ENCODE assay signal across 12 cellular contexts in genomic region chr3:127738192-127738840, GRCh38.
DNase-seq lines count a peak whose midpoint lies in the region; ATAC-seq, FAIRE-seq and TF ChIP-seq lines count a peak whose summit lies in the region.
"Had no signal": no experiment of that assay in that cellular context is flagged by ENCODE, and none has a peak within 500 bp of the region (broad histone marks: within the 10 kb centered on the region; RNA-seq: fewer than 3 reads in every experiment).

No MANE protein-coding gene starts in this region.

- no peak for FAIRE-seq in HepG2 (lab: Jason Lieb, UNC)

- no peaks in the 10 kb centered on the region for H3K27me3 ChIP-seq in breast epithelium
- H3K27me3 ChIP-seq in lower lobe of right lung (ENCODE audit: low read depth) = no peaks in the 10 kb centered on the region
- peaks cover 1 to 48% of the 10 kb centered on the region in 2 experiments for H3K27me3 ChIP-seq in HepG2 (ENCODE audit: control insufficient read depth in 1 of 2, insufficient read depth in 2 of 2, low read length in 2 of 2)

- TF ChIP-seq CTCF in 22Rv1 (IDR thresholded peaks at IDR 0.05) (no peak), breast epithelium (IDR thresholded peaks at IDR 0.05) (no peak), lower lobe of right lung (IDR thresholded peaks at IDR 0.05) (no peak), HepG2 (CRISPR knock-in tag; IDR thresholded peaks at IDR 0.05) (no peak)

- BruUV-seq in HepG2 (replicated peaks; lab: Mats Ljungman, UMichigan) = no TSS peak

- H3K36me3 ChIP-seq in breast epithelium = no peaks in the 10 kb centered on the region
- no peaks in the 10 kb centered on the region for H3K36me3 ChIP-seq in lower lobe of right lung
- no peaks in the 10 kb centered on the region for H3K36me3 ChIP-seq in HepG2 (replicated peaks in 1 of 2; ENCODE audit: control insufficient read depth in 1 of 2, insufficient read depth in 2 of 2, low read length in 2 of 2)

- H3K79me2 ChIP-seq in HepG2 (ENCODE audit: insufficient read depth, low read length) = no peaks in the 10 kb centered on the region

- peaks cover 4 to 20% of the 10 kb centered on the region in 2 donors for H3K4me1 ChIP-seq in breast epithelium
- H3K4me1 ChIP-seq in lower lobe of right lung = peaks cover 65% of the 10 kb centered on the region
- H3K4me1 ChIP-seq in HepG2 (ENCODE audit: insufficient read depth, low read length) = no peaks in the 10 kb centered on the region

- 46% methylated on average over 8 of the region's 8 CpGs for WGBS in HepG2 (ENCODE audit: low lambda C conversion rate)

- no peaks in the 10 kb centered on the region for H3K9me3 ChIP-seq in breast epithelium
- no peaks in the 10 kb centered on the region for H3K9me3 ChIP-seq in lower lobe of right lung
- H3K9me3 ChIP-seq in HepG2 (ENCODE audit: low read length) = no peaks in the 10 kb centered on the region

- no peaks in the 10 kb centered on the region for H4K20me1 ChIP-seq in HepG2 (ENCODE audit: insufficient read depth, low read length)

- no peak overlapping the region for H3K4me3 ChIP-seq in breast epithelium
- H3K4me3 ChIP-seq in lower lobe of right lung = no peak overlapping the region
- no peak overlapping the region for H3K4me3 ChIP-seq in HepG2 (replicated peaks in 1 of 3; ENCODE audit: insufficient read depth in 1 of 3, low read depth in 2 of 3, low read length in 3 of 3)
- H3K4me3 ChIP-seq: SK-N-MC had no signal

- TF ChIP-seq RAD21 in HepG2 (CRISPR knock-in tag; IDR thresholded peaks at IDR 0.05) = no peak

- H3K27ac ChIP-seq in 22Rv1 (peak overlapping the region; percentile 62), breast epithelium (peak overlapping the region; percentile 2 to 83), lower lobe of right lung (peak overlapping the region; percentile 66), HepG2 (ENCODE audit: extremely low read length, insufficient read depth, low read length) (no peak overlapping the region)
- H3K27ac ChIP-seq: HL-60, SK-N-MC had no signal

- intact Hi-C loops in breast epithelium (cut with DNase I; ENCODE audit: low total_unique reads) = no loop called here
- intact Hi-C loops in lower lobe of right lung (cut with DNase I) = no loop called here
- intact Hi-C loops in HepG2 (cut with micrococcal nuclease; ENCODE audit: unreplicated experiment) = no loop called here

- TF ChIP-seq EP300 in HepG2 (IDR thresholded peaks at IDR 0.05; ENCODE audit: low read depth in 2 of 2, low read length in 2 of 2) = no peak
- TF ChIP-seq EP300 in HepG2 (CRISPR knock-in tag; IDR thresholded peaks at IDR 0.05; ENCODE audit: borderline replicate concordance) = no peak

- POLR2A ChIA-PET in HepG2 (lab: Yijun Ruan, JAX) = no interaction called here

- ATAC-seq in lower lobe of right lung = peak; percentile 42 to 47
- ATAC-seq in HepG2 = no peak
- ATAC-seq in HG02981 (IDR thresholded peaks at IDR 0.05; ENCODE audit: unreplicated experiment) = no peak
- ATAC-seq: activated T-helper 17 cell treated with anti-CD3 and anti-CD28 coated beads, Interleukin-2, amount 50 U/mL, for 72 hours had no signal

- peak; percentile 80 for DNase-seq in HT1080 (ENCODE audit: low read depth)
- DNase-seq in breast epithelium (ENCODE audit: low spot score in 2 of 2) = peak in 1 of 2 donors; percentile 52
- DNase-seq in lower lobe of right lung = no peak
- DNase-seq in GOT3 (lab: John Stamatoyannopoulos, UW) = no peak
- no peak for DNase-seq in NCI-H526 (lab: John Stamatoyannopoulos, UW)
- no peak for DNase-seq in HepG2 (ENCODE audit: low spot score)
- DNase-seq: stimulated activated CD4-positive, alpha-beta T cell treated with anti-CD3 and anti-CD28 coated beads, Interleukin-2, amount 100 ng/mL, for 24 hours had no signal

- CTCF ChIA-PET in HepG2 (lab: Yijun Ruan, JAX; ENCODE audit: low intra/inter-chr PET ratio, low total read pairs) = no interaction called here

- no peak overlapping the region for H3K9ac ChIP-seq in HepG2 (ENCODE audit: insufficient read depth, low read depth, low read length)

- no peak overlapping the region for H3K4me2 ChIP-seq in HepG2 (ENCODE audit: low read depth, low read length)

- H2AFZ ChIP-seq in HepG2 (ENCODE audit: low read length) = no peak overlapping the region

- no peak for TF ChIP-seq POLR2A in breast epithelium (IDR thresholded peaks at IDR 0.05)
- TF ChIP-seq POLR2A in HepG2 (IDR thresholded peaks at IDR 0.05; ENCODE audit: insufficient read depth in 1 of 2, low read depth in 2 of 2, low read length in 2 of 2) = no peak

- in situ Hi-C loops in HepG2 (cut with HindIII; ENCODE audit: extremely low pct_ligation_motif_present, low pct_unique_long_range_greater_than_20kb) = no loop called here

TF ChIP-seq in HepG2, 621 proteins besides CTCF, POLR2A, EP300 and RAD21:
- no peak for TF ChIP-seq KDM5A (IDR thresholded peaks at IDR 0.05; ENCODE audit: borderline replicate concordance, low read length)
- TF ChIP-seq, protein P1, sequence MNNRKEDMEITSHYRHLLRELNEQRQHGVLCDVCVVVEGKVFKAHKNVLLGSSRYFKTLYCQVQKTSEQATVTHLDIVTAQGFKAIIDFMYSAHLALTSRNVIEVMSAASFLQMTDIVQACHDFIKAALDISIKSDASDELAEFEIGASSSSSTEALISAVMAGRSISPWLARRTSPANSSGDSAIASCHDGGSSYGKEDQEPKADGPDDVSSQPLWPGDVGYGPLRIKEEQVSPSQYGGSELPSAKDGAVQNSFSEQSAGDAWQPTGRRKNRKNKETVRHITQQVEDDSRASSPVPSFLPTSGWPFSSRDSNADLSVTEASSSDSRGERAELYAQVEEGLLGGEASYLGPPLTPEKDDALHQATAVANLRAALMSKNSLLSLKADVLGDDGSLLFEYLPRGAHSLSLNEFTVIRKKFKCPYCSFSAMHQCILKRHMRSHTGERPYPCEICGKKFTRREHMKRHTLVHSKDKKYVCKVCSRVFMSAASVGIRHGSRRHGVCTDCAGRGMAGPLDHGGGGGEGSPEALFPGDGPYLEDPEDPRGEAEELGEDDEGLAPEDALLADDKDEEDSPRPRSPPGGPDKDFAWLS (CRISPR knock-in tag; IDR thresholded peaks at IDR 0.05; ENCODE audit: borderline replicate concordance) = no peak
- no peak for TF ChIP-seq NFATC3 (CRISPR knock-in tag; IDR thresholded peaks at IDR 0.05)
- TF ChIP-seq ZNF569 (CRISPR knock-in tag; IDR thresholded peaks at IDR 0.05; ENCODE audit: borderline replicate concordance) = no peak
- TF ChIP-seq BCL6 (CRISPR knock-in tag; IDR thresholded peaks at IDR 0.05) = no peak
- no peak for TF ChIP-seq ZNF878 (CRISPR knock-in tag; IDR thresholded peaks at IDR 0.05)
- no peak for TF ChIP-seq FOSL1 (CRISPR knock-in tag; IDR thresholded peaks at IDR 0.05; ENCODE audit: borderline replicate concordance)
- no peak for TF ChIP-seq TCF12 (IDR thresholded peaks at IDR 0.05)
- TF ChIP-seq TCF12 (CRISPR knock-in tag; IDR thresholded peaks at IDR 0.05) = no peak
- TF ChIP-seq, protein P2, sequence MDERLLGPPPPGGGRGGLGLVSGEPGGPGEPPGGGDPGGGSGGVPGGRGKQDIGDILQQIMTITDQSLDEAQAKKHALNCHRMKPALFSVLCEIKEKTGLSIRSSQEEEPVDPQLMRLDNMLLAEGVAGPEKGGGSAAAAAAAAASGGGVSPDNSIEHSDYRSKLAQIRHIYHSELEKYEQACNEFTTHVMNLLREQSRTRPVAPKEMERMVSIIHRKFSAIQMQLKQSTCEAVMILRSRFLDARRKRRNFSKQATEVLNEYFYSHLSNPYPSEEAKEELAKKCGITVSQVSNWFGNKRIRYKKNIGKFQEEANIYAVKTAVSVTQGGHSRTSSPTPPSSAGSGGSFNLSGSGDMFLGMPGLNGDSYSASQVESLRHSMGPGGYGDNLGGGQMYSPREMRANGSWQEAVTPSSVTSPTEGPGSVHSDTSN (CRISPR knock-in tag; IDR thresholded peaks at IDR 0.05) = no peak
- TF ChIP-seq, protein P3, sequence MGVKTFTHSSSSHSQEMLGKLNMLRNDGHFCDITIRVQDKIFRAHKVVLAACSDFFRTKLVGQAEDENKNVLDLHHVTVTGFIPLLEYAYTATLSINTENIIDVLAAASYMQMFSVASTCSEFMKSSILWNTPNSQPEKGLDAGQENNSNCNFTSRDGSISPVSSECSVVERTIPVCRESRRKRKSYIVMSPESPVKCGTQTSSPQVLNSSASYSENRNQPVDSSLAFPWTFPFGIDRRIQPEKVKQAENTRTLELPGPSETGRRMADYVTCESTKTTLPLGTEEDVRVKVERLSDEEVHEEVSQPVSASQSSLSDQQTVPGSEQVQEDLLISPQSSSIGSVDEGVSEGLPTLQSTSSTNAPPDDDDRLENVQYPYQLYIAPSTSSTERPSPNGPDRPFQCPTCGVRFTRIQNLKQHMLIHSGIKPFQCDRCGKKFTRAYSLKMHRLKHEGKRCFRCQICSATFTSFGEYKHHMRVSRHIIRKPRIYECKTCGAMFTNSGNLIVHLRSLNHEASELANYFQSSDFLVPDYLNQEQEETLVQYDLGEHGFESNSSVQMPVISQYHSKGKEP (CRISPR knock-in tag; IDR thresholded peaks at IDR 0.05) = no peak
- TF ChIP-seq STAG1 (CRISPR knock-in tag; IDR thresholded peaks at IDR 0.05) = no peak
- no peak for TF ChIP-seq ZNF784 (CRISPR knock-in tag; IDR thresholded peaks at IDR 0.05; ENCODE audit: borderline replicate concordance)

Comparison
In these comparisons a context has a peak if more than half of its experiments do, and no peak if none do; other contexts are left out.
1. ATAC-seq: peak in lower lobe of right lung (2 of 2); none in HepG2 (single experiment) and HG02981 (single experiment).